In the genomic region with DNA sequence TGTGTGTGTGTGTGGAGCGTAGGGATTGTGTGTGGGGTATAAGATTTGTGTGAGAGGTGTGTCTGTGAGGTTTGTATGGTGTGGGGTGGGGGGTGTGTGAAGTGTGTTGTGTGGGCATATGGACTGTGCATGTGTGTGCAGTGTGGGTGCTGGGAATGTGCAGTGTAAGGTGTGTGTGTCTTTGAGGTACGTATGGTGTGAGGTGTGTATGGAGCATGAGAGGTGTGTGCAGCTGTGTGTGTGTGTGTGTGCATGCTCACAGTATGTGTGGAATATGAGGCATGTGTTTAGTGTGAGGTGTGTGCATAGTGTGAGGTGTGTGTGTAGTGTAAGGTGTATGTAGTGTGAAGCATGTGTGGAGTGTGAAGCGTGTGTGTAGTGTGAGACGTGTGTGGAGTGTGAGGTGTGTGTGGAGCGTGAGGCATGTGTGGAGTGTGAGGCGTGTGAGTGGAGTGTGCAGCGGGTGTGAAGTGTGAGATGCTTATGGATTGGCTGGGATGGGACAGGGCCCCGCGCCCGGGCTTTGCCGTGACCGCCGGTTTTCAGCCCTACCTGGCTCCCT, we compare ENCODE assay signal across 1 cellular context.
A peak's percentile ranks its signal among the peaks of the same experiment; 100 is the strongest.
TF ChIP-seq lines count a peak whose summit lies in the region.

No MANE protein-coding gene starts in this region.

TF ChIP-seq in HEK293, 187 proteins besides CTCF, POLR2A, EP300 and RAD21 (continues in another document):
- TF ChIP-seq ZNF350 (tag by site-specific recombination; IDR thresholded peaks at IDR 0.05) (no peak), ZFP3 (tag by site-specific recombination; IDR thresholded peaks at IDR 0.05; ENCODE audit: low read depth) (no peak), ZNF626 (tag by site-specific recombination; IDR thresholded peaks at IDR 0.05) (no peak), ZNF280D (tag by site-specific recombination; IDR thresholded peaks at IDR 0.05) (no peak), ZNF621 (tag by site-specific recombination; IDR thresholded peaks at IDR 0.05) (no peak), ZNF792 (tag by site-specific recombination; IDR thresholded peaks at IDR 0.05) (no peak), ZNF10 (tag by site-specific recombination; IDR thresholded peaks at IDR 0.05) (no peak), EGR2 (tag by site-specific recombination; IDR thresholded peaks at IDR 0.05; ENCODE audit: low read depth) (peak; percentile 18; the same call in 1 of the 2 replicates), ZNF629 (tag by site-specific recombination; IDR thresholded peaks at IDR 0.05) (no peak), BCL11B (tag by site-specific recombination; IDR thresholded peaks at IDR 0.05; ENCODE audit: low read depth) (no peak), ZNF785 (tag by site-specific recombination; IDR thresholded peaks at IDR 0.05) (peak; percentile 52; the same call in 1 of the 2 replicates), ZNF366 (tag by site-specific recombination; conservative IDR thresholded peaks at IDR 0.05) (no peak), SP2 (tag by site-specific recombination; IDR thresholded peaks at IDR 0.05) (0 out of 2 replicates have a peak, but pooled peaks have one; percentile 5), KLF9 (tag by site-specific recombination; IDR thresholded peaks at IDR 0.05; ENCODE audit: low read depth) (peak; percentile 14; the same call in 1 of the 2 replicates), YY2 (tag by site-specific recombination; IDR thresholded peaks at IDR 0.05) (0 out of 2 replicates have a peak, but pooled peaks have one; percentile 25), SETDB1 (IDR thresholded peaks at IDR 0.05; ENCODE audit: insufficient read length, low read length) (no peak), ZNF514 (tag by site-specific recombination; IDR thresholded peaks at IDR 0.05) (no peak), ZNF777 (tag by site-specific recombination; IDR thresholded peaks at IDR 0.05; ENCODE audit: borderline replicate concordance) (no peak), ZNF155 (tag by site-specific recombination; IDR thresholded peaks at IDR 0.05) (no peak), IKZF3 (tag by site-specific recombination; IDR thresholded peaks at IDR 0.05) (no peak), WT1 (tag by site-specific recombination; IDR thresholded peaks at IDR 0.05) (no peak), RBAK (tag by site-specific recombination; IDR thresholded peaks at IDR 0.05) (no peak), SP3 (tag by site-specific recombination; IDR thresholded peaks at IDR 0.05) (no peak), ZNF354C (tag by site-specific recombination; IDR thresholded peaks at IDR 0.05; ENCODE audit: borderline replicate concordance, low read depth) (no peak), ZSCAN4 (tag by site-specific recombination; IDR thresholded peaks at IDR 0.05) (peak; percentile 80), ZNF449 (tag by site-specific recombination; IDR thresholded peaks at IDR 0.05) (no peak), AEBP2 (tag by site-specific recombination; IDR thresholded peaks at IDR 0.05; ENCODE audit: borderline replicate concordance) (no peak), ZNF544 (tag by site-specific recombination; IDR thresholded peaks at IDR 0.05) (no peak), ZNF132 (tag by site-specific recombination; IDR thresholded peaks at IDR 0.05; ENCODE audit: borderline replicate concordance) (no peak), ZNF341 (tag by site-specific recombination; IDR thresholded peaks at IDR 0.05; ENCODE audit: low read depth) (no peak), MZF1 (tag by site-specific recombination; IDR thresholded peaks at IDR 0.05; ENCODE audit: borderline replicate concordance) (no peak), GLIS2 (tag by site-specific recombination; IDR thresholded peaks at IDR 0.05) (no peak), ZSCAN16 (tag by site-specific recombination; IDR thresholded peaks at IDR 0.05) (no peak), ZNF521 (tag by site-specific recombination; IDR thresholded peaks at IDR 0.05) (no peak), ZNF23 (tag by site-specific recombination; IDR thresholded peaks at IDR 0.05; ENCODE audit: borderline replicate concordance) (no peak), ZNF280C (tag by site-specific recombination; IDR thresholded peaks at IDR 0.05) (no peak)
- TF ChIP-seq, protein P1, sequence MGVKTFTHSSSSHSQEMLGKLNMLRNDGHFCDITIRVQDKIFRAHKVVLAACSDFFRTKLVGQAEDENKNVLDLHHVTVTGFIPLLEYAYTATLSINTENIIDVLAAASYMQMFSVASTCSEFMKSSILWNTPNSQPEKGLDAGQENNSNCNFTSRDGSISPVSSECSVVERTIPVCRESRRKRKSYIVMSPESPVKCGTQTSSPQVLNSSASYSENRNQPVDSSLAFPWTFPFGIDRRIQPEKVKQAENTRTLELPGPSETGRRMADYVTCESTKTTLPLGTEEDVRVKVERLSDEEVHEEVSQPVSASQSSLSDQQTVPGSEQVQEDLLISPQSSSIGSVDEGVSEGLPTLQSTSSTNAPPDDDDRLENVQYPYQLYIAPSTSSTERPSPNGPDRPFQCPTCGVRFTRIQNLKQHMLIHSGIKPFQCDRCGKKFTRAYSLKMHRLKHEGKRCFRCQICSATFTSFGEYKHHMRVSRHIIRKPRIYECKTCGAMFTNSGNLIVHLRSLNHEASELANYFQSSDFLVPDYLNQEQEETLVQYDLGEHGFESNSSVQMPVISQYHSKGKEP (tag by site-specific recombination; IDR thresholded peaks at IDR 0.05) = no peak
- TF ChIP-seq, protein P2, sequence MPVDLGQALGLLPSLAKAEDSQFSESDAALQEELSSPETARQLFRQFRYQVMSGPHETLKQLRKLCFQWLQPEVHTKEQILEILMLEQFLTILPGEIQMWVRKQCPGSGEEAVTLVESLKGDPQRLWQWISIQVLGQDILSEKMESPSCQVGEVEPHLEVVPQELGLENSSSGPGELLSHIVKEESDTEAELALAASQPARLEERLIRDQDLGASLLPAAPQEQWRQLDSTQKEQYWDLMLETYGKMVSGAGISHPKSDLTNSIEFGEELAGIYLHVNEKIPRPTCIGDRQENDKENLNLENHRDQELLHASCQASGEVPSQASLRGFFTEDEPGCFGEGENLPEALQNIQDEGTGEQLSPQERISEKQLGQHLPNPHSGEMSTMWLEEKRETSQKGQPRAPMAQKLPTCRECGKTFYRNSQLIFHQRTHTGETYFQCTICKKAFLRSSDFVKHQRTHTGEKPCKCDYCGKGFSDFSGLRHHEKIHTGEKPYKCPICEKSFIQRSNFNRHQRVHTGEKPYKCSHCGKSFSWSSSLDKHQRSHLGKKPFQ (tag by site-specific recombination; IDR thresholded peaks at IDR 0.05) = peak; percentile 99
- TF ChIP-seq, protein P3, sequence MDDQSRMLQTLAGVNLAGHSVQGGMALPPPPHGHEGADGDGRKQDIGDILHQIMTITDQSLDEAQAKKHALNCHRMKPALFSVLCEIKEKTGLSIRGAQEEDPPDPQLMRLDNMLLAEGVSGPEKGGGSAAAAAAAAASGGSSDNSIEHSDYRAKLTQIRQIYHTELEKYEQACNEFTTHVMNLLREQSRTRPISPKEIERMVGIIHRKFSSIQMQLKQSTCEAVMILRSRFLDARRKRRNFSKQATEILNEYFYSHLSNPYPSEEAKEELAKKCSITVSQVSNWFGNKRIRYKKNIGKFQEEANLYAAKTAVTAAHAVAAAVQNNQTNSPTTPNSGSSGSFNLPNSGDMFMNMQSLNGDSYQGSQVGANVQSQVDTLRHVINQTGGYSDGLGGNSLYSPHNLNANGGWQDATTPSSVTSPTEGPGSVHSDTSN (CRISPR knock-in tag; IDR thresholded peaks at IDR 0.05) = no peak
- TF ChIP-seq, protein P4, sequence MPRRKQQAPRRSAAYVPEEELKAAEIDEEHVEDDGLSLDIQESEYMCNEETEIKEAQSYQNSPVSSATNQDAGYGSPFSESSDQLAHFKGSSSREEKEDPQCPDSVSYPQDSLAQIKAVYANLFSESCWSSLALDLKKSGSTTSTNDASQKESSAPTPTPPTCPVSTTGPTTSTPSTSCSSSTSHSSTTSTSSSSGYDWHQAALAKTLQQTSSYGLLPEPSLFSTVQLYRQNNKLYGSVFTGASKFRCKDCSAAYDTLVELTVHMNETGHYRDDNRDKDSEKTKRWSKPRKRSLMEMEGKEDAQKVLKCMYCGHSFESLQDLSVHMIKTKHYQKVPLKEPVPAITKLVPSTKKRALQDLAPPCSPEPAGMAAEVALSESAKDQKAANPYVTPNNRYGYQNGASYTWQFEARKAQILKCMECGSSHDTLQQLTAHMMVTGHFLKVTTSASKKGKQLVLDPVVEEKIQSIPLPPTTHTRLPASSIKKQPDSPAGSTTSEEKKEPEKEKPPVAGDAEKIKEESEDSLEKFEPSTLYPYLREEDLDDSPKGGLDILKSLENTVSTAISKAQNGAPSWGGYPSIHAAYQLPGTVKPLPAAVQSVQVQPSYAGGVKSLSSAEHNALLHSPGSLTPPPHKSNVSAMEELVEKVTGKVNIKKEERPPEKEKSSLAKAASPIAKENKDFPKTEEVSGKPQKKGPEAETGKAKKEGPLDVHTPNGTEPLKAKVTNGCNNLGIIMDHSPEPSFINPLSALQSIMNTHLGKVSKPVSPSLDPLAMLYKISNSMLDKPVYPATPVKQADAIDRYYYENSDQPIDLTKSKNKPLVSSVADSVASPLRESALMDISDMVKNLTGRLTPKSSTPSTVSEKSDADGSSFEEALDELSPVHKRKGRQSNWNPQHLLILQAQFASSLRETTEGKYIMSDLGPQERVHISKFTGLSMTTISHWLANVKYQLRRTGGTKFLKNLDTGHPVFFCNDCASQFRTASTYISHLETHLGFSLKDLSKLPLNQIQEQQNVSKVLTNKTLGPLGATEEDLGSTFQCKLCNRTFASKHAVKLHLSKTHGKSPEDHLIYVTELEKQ (tag by site-specific recombination; IDR thresholded peaks at IDR 0.05; ENCODE audit: borderline replicate concordance) = no peak
